Comparison of ENCODE assay signal across 12 cellular contexts in the genomic region with DNA sequence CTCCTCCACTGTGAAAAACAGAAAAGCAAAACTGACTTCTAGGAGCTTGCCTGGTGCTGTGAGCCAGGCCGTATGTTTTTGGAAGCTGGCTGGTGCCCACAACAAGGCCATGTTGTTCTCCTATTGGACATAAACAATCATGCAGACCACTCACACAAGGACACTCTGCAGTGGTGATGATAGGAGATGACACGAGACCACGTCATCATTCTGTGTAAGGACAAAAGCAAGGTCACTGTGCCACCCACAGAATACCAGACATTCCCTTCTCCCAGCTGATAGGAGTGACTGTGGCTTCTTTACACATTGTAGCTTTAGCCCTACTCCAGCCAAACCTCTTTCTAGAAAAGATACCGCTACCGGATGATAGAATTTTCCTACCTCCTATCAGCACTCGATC. TPM values are rescaled to one million over a fixed set of nuclear protein-coding genes. Genes with fewer than 3 reads are reported as not detected.
DNase-seq lines count a peak whose midpoint lies in the region; ATAC-seq and TF ChIP-seq lines count a peak whose summit lies in the region.
"Had no signal": no experiment of that assay in that cellular context is flagged by ENCODE, and none has a peak within 500 bp of the region (broad histone marks: within the 10 kb centered on the region; RNA-seq: fewer than 3 reads in every experiment).

No MANE protein-coding gene starts in this region.

- H2AFZ ChIP-seq in HCT116 (ENCODE audit: low read depth, low read length, poor library complexity, severe bottlenecking) (no peak overlapping the region), osteoblast (ENCODE audit: low read length) (no peak overlapping the region)

- H3K27ac ChIP-seq in HCT116 (ENCODE audit: low read depth, low read length) (no peak overlapping the region), osteoblast (ENCODE audit: low read depth, low read length) (peak overlapping the region; percentile 26)

- 75 to 81% methylated on average over 6 of the region's 6 CpGs for WGBS in lower leg skin, 2 donors

- H3K9me2 ChIP-seq in HCT116 (ENCODE audit: insufficient read depth), result no peaks in the 10 kb centered on the region

- H3K9me3 Mint-ChIP-seq in activated B cell treated with CpG ODN at 0.5 μM for 24 hours, result no peaks in the 10 kb centered on the region

- H3K4me3 Mint-ChIP-seq in activated B cell treated with CpG ODN at 0.5 μM for 24 hours, result peak overlapping the region; percentile 29

- H4K20me1 ChIP-seq in HCT116 (ENCODE audit: insufficient read depth) (no peaks in the 10 kb centered on the region), osteoblast (ENCODE audit: insufficient read depth, low read length) (no peaks in the 10 kb centered on the region)

- H3K36me3 Mint-ChIP-seq in activated B cell treated with CpG ODN at 0.5 μM for 24 hours (ENCODE audit: low read depth), result peaks cover 3% of the 10 kb centered on the region

- intact Hi-C loops in HCT116 (cut with micrococcal nuclease), result no loop called here
- intact Hi-C loops in activated B cell treated with CpG ODN at 0.5 μM for 24 hours (cut with micrococcal nuclease), result no loop called here
- intact Hi-C loops in lower leg skin (cut with DNase I; ENCODE audit: low total_unique reads), result no loop called here

- H3K27ac Mint-ChIP-seq in activated B cell treated with CpG ODN at 0.5 μM for 24 hours, result peak overlapping the region; percentile 74

- H3K27me3 ChIP-seq in HCT116 (ENCODE audit: insufficient read depth, low read length) (no peaks in the 10 kb centered on the region), osteoblast (ENCODE audit: insufficient read depth, low read length) (no peaks in the 10 kb centered on the region)

- H3K4me3 ChIP-seq in HCT116 (replicated peaks in 1 of 2; ENCODE audit: low read depth in 1 of 2, low read length in 2 of 2) (no peak overlapping the region), fibroblast of pulmonary artery (replicated peaks; ENCODE audit: low read depth, low read length) (no peak overlapping the region), osteoblast (ENCODE audit: insufficient read depth, low read length) (no peak overlapping the region), lower leg skin (ENCODE audit: low read depth, poor library complexity, severe bottlenecking) (no peak overlapping the region)

- RAD21 ChIA-PET in HCT116 (lab: Charles Lee; ENCODE audit: low non-redundant PET in 1 of 2, low total read pairs in 2 of 2, uncharacterized antibody in 2 of 2, unreplicated experiment in 2 of 2), result no interaction called here

- H3K36me3 ChIP-seq in HCT116 (ENCODE audit: control insufficient read depth in 1 of 2, insufficient read depth in 2 of 2, low read length in 2 of 2), result no peaks in the 10 kb centered on the region
- H3K36me3 ChIP-seq in osteoblast (ENCODE audit: insufficient read depth, low read length), result no peaks in the 10 kb centered on the region

- ATAC-seq in HCT116 (peak; percentile 55; the same call in 1 of the 2 replicates), activated B cell treated with CpG ODN at 0.5 μM for 24 hours (ENCODE audit: low read depth) (no peak)

- no peaks in the 10 kb centered on the region for H3K27me3 Mint-ChIP-seq in activated B cell treated with CpG ODN at 0.5 μM for 24 hours

- peaks cover 67% of the 10 kb centered on the region for H3K4me1 Mint-ChIP-seq in activated B cell treated with CpG ODN at 0.5 μM for 24 hours

- no TSS peak for BruUV-seq in HCT116 (replicated peaks; lab: Mats Ljungman, UMichigan)

- H3K79me2 ChIP-seq in HCT116 (ENCODE audit: insufficient read depth, low read length) (no peaks in the 10 kb centered on the region), osteoblast (ENCODE audit: insufficient read depth, low read length) (no peaks in the 10 kb centered on the region)

- no peaks in the 10 kb centered on the region for H3K9me3 ChIP-seq in HCT116 (ENCODE audit: control insufficient read depth in 1 of 2, insufficient read depth in 1 of 2, low read depth in 1 of 2, low read length in 2 of 2)
- H3K9me3 ChIP-seq in osteoblast (ENCODE audit: low read depth, low read length), result no peaks in the 10 kb centered on the region

- TF ChIP-seq POLR2A in HCT116 (IDR thresholded peaks at IDR 0.05; ENCODE audit: borderline replicate concordance, extremely low read depth, insufficient read depth, insufficient read length), result no peak
- no peak for TF ChIP-seq POLR2A in lower leg skin (IDR thresholded peaks at IDR 0.05)

- no peak for TF ChIP-seq RAD21 in HCT116 (IDR thresholded peaks at IDR 0.05; ENCODE audit: low read depth)

- in situ Hi-C loops in GM13977 (cut with MboI; ENCODE audit: low pct_unique_long_range_greater_than_20kb, low sequenced_read_pairs, unreplicated experiment), result no loop called here

- H3K4me2 ChIP-seq in HCT116 (ENCODE audit: low read length) (peak overlapping the region; percentile 6; the same call in 1 of the 2 replicates), osteoblast (ENCODE audit: insufficient read depth, low read length) (no peak overlapping the region)

- CTCF ChIA-PET in HCT116 (lab: Charles Lee) (no interaction called here), activated B cell treated with CpG ODN at 0.5 μM for 24 hours (lab: Charles Lee) (no interaction called here)

- TF ChIP-seq CTCF in HCT116 (IDR thresholded peaks at IDR 0.05 in 2 of 3, conservative IDR thresholded peaks at IDR 0.05 in 1 of 3; ENCODE audit: borderline replicate concordance in 1 of 3, insufficient read depth in 1 of 3, low read depth in 2 of 3, low read length in 2 of 3), result no peak
- TF ChIP-seq CTCF in activated B cell treated with CpG ODN at 0.5 μM for 24 hours (IDR thresholded peaks at IDR 0.05), result no peak
- TF ChIP-seq CTCF in fibroblast of pulmonary artery (IDR thresholded peaks at IDR 0.05; ENCODE audit: low read length, missing control alignments), result no peak
- no peak for TF ChIP-seq CTCF in osteoblast (IDR thresholded peaks at IDR 0.05; ENCODE audit: extremely low read depth, low read depth, low read length)
- TF ChIP-seq CTCF in GM13977 (IDR thresholded peaks at IDR 0.05; ENCODE audit: extremely low read depth, insufficient read depth, missing control alignments), result no peak
- TF ChIP-seq CTCF in lower leg skin (IDR thresholded peaks at IDR 0.05), result no peak

- no peak for DNase-seq in HCT116 (ENCODE audit: low read depth, low spot score)
- DNase-seq in activated B cell treated with CpG ODN at 0.5 μM for 24 hours, result no peak
- DNase-seq in fibroblast of pulmonary artery (ENCODE audit: low read depth), result peak; percentile 72
- peak; percentile 91 for DNase-seq in osteoblast (ENCODE audit: insufficient read length, low spot score, missing footprints)
- no peak for DNase-seq in GM13977 (ENCODE audit: low spot score)
- DNase-seq in lower leg skin (ENCODE audit: low spot score in 2 of 2), result no peak
- DNase-seq in NK-92 (lab: John Stamatoyannopoulos, UW; ENCODE audit: unreplicated experiment), result no peak
- DNase-seq: activated CD4-positive, alpha-beta T cell treated with anti-CD3 and anti-CD28 coated beads, Interleukin-2, amount 50 U/mL, for 48 hours; amniotic stem cell; midbrain; NCI-H1694 treated with DMSO at 0.1 percent for 48 hours; NK-92 treated with Interleukin-12 subunit alpha and Interleukin-12 subunit beta, amount 100 ng/mL, for 24 hours had no signal

- POLR2A ChIA-PET in HCT116 (lab: Charles Lee), result no interaction called here
- POLR2A ChIA-PET in activated B cell treated with CpG ODN at 0.5 μM for 24 hours (lab: Charles Lee), result interaction anchor here (0.6 to 1.4 kb wide), 2 partner anchors 15 to 112 kb away, joined by 4 to 7 read pairs; no protein-coding TSS in a partner anchor

- H3K9ac ChIP-seq in HCT116 (ENCODE audit: low read length), result no peak overlapping the region

- H3K4me1 ChIP-seq in HCT116 (ENCODE audit: control insufficient read depth in 1 of 2, insufficient read depth in 2 of 2, low read length in 2 of 2) (peaks cover 0 to 14% of the 10 kb centered on the region in 2 experiments; a peak in 2 of 4 replicates), osteoblast (ENCODE audit: insufficient read depth, low read length) (peaks cover 26% of the 10 kb centered on the region)

TF ChIP-seq in HCT116, 20 proteins besides CTCF, POLR2A, EP300 and RAD21 (continues in another document):
- TF ChIP-seq ZFX (IDR thresholded peaks at IDR 0.05), result no peak
- no peak for TF ChIP-seq CBX3 (IDR thresholded peaks at IDR 0.05; ENCODE audit: low read depth)
- no peak for TF ChIP-seq SP1 (IDR thresholded peaks at IDR 0.05; ENCODE audit: low read depth)
- no peak for TF ChIP-seq POLR2AphosphoS5 (IDR thresholded peaks at IDR 0.05; ENCODE audit: low read depth, low read length)
- TF ChIP-seq YY1 (IDR thresholded peaks at IDR 0.05; ENCODE audit: extremely low read depth, insufficient replicate concordance, low read depth, low read length), result no peak
- TF ChIP-seq ZNF274 (IDR thresholded peaks at IDR 0.05; ENCODE audit: low read depth, low read length), result no peak
- no peak for TF ChIP-seq TCF7L2 (IDR thresholded peaks at IDR 0.05; ENCODE audit: borderline replicate concordance, extremely low read depth, insufficient read depth, insufficient read length)
- TF ChIP-seq SRF (IDR thresholded peaks at IDR 0.05; ENCODE audit: low read depth), result no peak
- no peak for TF ChIP-seq EGR1 (IDR thresholded peaks at IDR 0.05; ENCODE audit: low read depth)
- no peak for TF ChIP-seq EZH2phosphoT487 (IDR thresholded peaks at IDR 0.05; ENCODE audit: borderline replicate concordance)
- no peak for TF ChIP-seq SIN3A (IDR thresholded peaks at IDR 0.05; ENCODE audit: low read depth)
- TF ChIP-seq JUND (IDR thresholded peaks at IDR 0.05), result no peak
- no peak for TF ChIP-seq EZH2 (IDR thresholded peaks at IDR 0.05)
- TF ChIP-seq, protein P1, sequence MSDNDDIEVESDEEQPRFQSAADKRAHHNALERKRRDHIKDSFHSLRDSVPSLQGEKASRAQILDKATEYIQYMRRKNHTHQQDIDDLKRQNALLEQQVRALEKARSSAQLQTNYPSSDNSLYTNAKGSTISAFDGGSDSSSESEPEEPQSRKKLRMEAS (IDR thresholded peaks at IDR 0.05), result no peak
- no peak for TF ChIP-seq ELF1 (IDR thresholded peaks at IDR 0.05; ENCODE audit: borderline replicate concordance, low read depth)
- TF ChIP-seq CEBPB (IDR thresholded peaks at IDR 0.05; ENCODE audit: low read depth), result no peak
- TF ChIP-seq FOSL1 (IDR thresholded peaks at IDR 0.05; ENCODE audit: low read depth), result no peak
- TF ChIP-seq, protein P2, sequence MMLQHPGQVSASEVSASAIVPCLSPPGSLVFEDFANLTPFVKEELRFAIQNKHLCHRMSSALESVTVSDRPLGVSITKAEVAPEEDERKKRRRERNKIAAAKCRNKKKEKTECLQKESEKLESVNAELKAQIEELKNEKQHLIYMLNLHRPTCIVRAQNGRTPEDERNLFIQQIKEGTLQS (IDR thresholded peaks at IDR 0.05), result no peak

RNA-seq across cellular contexts. Expression of a gene that starts 47.7 kb away (rescaled TPM):
- 52.4 TPM for total RNA-seq in HCT116 (2021; ENCODE audit: unreplicated experiment)
- polyA plus RNA-seq in HCT116 (2012), result 56.7 and 66.9 TPM in 2 replicates
- 32.2 and 33.6 TPM in 2 replicates for total RNA-seq in activated B cell treated with CpG ODN at 0.5 μM for 24 hours
- total RNA-seq in osteoblast, result 35.5 and 39.5 TPM in 2 replicates
- 10 to 100 TPM; 33.6 to 46.8 (median 38.2) TPM for total RNA-seq in lower leg skin

RNA-seq across cellular contexts. Expression of a gene that starts 48.7 kb away (rescaled TPM):
- 45.5 TPM for total RNA-seq in HCT116 (2021; ENCODE audit: unreplicated experiment)
- polyA plus RNA-seq in HCT116 (2012), result 22.2 TPM in 2 replicates
- 287 and 310 TPM in 2 replicates for total RNA-seq in activated B cell treated with CpG ODN at 0.5 μM for 24 hours
- 34.7 and 40.1 TPM in 2 replicates for total RNA-seq in osteoblast
- 10 to 100 TPM; 28.0 to 49.2 (median 31.2) TPM for total RNA-seq in lower leg skin

Comparison
In these comparisons a context has a peak if more than half of its experiments do, and no peak if none do; other contexts are left out.
1. DNase-seq: peak in fibroblast of pulmonary artery (single experiment) and osteoblast (single experiment); none in HCT116 (single experiment), activated B cell treated with CpG ODN at 0.5 μM for 24 hours (single experiment), GM13977 (single experiment), lower leg skin (0 of 2) and NK-92 (single experiment).